9 cellular contexts compared by ENCODE assay signal in the genomic region with DNA sequence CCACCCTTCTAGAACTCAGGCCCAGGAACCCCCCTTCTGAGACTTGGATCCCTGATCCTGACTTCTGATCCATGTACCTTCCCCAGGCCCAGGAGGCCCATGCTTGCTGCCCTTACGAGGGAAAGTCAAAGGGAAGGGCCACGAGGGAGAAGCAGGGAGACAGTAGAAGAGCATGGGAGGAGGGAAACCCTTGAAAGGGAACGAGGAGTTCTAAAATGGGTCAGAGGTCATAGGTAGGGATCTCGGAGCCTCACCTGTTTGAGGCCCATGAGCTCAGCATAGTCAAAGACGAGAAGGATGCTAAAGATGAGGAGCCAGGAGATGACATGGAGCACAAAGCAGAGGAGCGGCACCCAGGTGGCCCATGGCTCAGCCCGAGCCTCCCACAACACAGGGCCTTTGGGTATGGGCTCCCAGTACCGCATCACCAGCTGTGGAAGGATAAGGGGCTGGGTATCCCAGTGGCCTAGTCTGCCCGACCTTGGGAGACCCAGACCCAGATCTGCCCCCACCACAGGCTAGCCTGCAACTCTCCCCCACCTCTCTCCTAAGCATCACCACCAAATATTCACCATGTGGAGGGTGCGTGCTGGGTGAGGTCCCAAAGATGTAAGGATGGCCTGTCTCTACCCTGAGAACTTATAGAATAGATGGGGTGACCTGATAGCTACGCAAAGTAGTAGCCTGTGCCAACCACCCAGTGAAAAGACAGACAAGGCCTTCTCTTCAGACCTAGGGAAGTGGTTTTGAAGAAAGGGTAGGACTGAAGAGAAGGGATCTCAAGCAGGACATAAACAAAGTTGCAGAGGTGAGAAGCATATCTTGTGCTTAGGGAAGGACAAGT. TPM values are rescaled to one million over a fixed set of nuclear protein-coding genes. Genes with fewer than 3 reads are reported as not detected.
A peak's percentile ranks its signal among the peaks of the same experiment; 100 is the strongest.
DNase-seq lines count a peak whose midpoint lies in the region; ATAC-seq, FAIRE-seq and TF ChIP-seq lines count a peak whose summit lies in the region.
"Had no signal": no experiment of that assay in that cellular context is flagged by ENCODE, and none has a peak within 500 bp of the region (broad histone marks: within the 10 kb centered on the region; RNA-seq: fewer than 3 reads in every experiment).

No MANE protein-coding gene starts in this region.

- H3K27me3 ChIP-seq in PC-9 (ENCODE audit: insufficient read depth, low read depth) (no peaks in the 10 kb centered on the region), esophagus squamous epithelium (no peaks in the 10 kb centered on the region), gastrocnemius medialis (peaks cover 0 to 2% (median 0%) of the 10 kb centered on the region in 3 donors)

- no peaks in the 10 kb centered on the region for H3K36me3 ChIP-seq in PC-9 (ENCODE audit: low read depth)
- H3K36me3 ChIP-seq in esophagus squamous epithelium: no peaks in the 10 kb centered on the region
- H3K36me3 ChIP-seq in gastrocnemius medialis: peaks cover 0 to 4% of the 10 kb centered on the region in 2 donors

- H3K27ac ChIP-seq in PC-9 (no peak overlapping the region), esophagus squamous epithelium (peak overlapping the region; percentile 96 to 99 (median 98)), gastrocnemius medialis (peak overlapping the region; percentile 93 to 99 (median 97))

- 0 out of 2 replicates have a peak overlapping the region, but pooled peaks have one; percentile 93 for H3K4me2 ChIP-seq in PC-9

- TF ChIP-seq POLR2A in GM12891 (IDR thresholded peaks at IDR 0.05; ENCODE audit: low read depth, low read length) (no peak), esophagus squamous epithelium (IDR thresholded peaks at IDR 0.05) (no peak), gastrocnemius medialis (IDR thresholded peaks at IDR 0.05) (no peak)

- DNase-seq in GM12891 (ENCODE audit: insufficient read length, low spot score) (no peak), PC-9 (no peak), esophagus squamous epithelium (lab: John Stamatoyannopoulos, UW) (no peak), gastrocnemius medialis (no peak), AG20443 (ENCODE audit: low spot score) (no peak)
- DNase-seq in central memory CD4-positive, alpha-beta T cell: no peak
- DNase-seq: SW 1271 had no signal

- BruUV-seq in PC-9 (replicated peaks; lab: Mats Ljungman, UMichigan): no TSS peak

- no peaks in the 10 kb centered on the region for H3K9me2 ChIP-seq in PC-9 (ENCODE audit: insufficient read depth)

- H3K9me3 ChIP-seq in PC-9 (ENCODE audit: insufficient read depth, low read depth) (no peaks in the 10 kb centered on the region), esophagus squamous epithelium (no peaks in the 10 kb centered on the region), gastrocnemius medialis (no peaks in the 10 kb centered on the region)

- peaks cover 18% of the 10 kb centered on the region; the same call in 1 of the 2 replicates for H3F3A ChIP-seq in PC-9 (ENCODE audit: insufficient read depth, low read depth)

- peaks cover 41% of the 10 kb centered on the region for H3K4me1 ChIP-seq in PC-9 (replicated peaks; ENCODE audit: insufficient read depth)
- H3K4me1 ChIP-seq in esophagus squamous epithelium: peaks cover 41 to 67% (median 44%) of the 10 kb centered on the region in 3 donors
- H3K4me1 ChIP-seq in gastrocnemius medialis: peaks cover 34 to 40% of the 10 kb centered on the region in 2 donors

- no peak overlapping the region for H2AFZ ChIP-seq in PC-9

- WGBS in esophagus squamous epithelium, 2 donors: 63 to 82% methylated on average over 6 to 8 of the region's 11 CpGs

- in situ Hi-C loops in gastrocnemius medialis (cut with MboI; ENCODE audit: low sequenced_read_pairs in 4 of 4): loop anchor here in 1 of 4 donors (10.0 kb wide), 1 partner anchor 136 kb away; no protein-coding TSS in a partner anchor

- no peaks in the 10 kb centered on the region for H4K20me1 ChIP-seq in PC-9 (ENCODE audit: insufficient read depth)

- CTCF ChIA-PET in PC-9 (lab: Charles Lee): interaction anchor here (0.7 kb wide), 1 partner anchor 27 kb away, joined by 3 read pairs; the partner anchor contains the start of gene MDC1

- POLR2A ChIA-PET in PC-9 (lab: Charles Lee; ENCODE audit: unreplicated experiment): no interaction called here

- TF ChIP-seq CTCF in PC-9 (conservative IDR thresholded peaks at IDR 0.05): no peak
- TF ChIP-seq CTCF in esophagus squamous epithelium (IDR thresholded peaks at IDR 0.05): no peak
- TF ChIP-seq CTCF in gastrocnemius medialis (IDR thresholded peaks at IDR 0.05 in 4 of 5, conservative IDR thresholded peaks at IDR 0.05 in 1 of 5): no peak

- H3K4me3 ChIP-seq in PC-9 (no peak overlapping the region), esophagus squamous epithelium (peak overlapping the region in 1 of 4 donors; percentile 86), gastrocnemius medialis (no peak overlapping the region)

- ATAC-seq in gastrocnemius medialis (no peak), GM18498 (IDR thresholded peaks at IDR 0.05; ENCODE audit: unreplicated experiment) (no peak), HG02623 (IDR thresholded peaks at IDR 0.05; ENCODE audit: unreplicated experiment) (no peak)

- intact Hi-C loops in PC-9 (cut with micrococcal nuclease; ENCODE audit: unreplicated experiment): no loop called here
- intact Hi-C loops in esophagus squamous epithelium (cut with DNase I): loop anchor here (10.0 kb wide), 1 partner anchor 196 kb away; the partner anchor contains the start of gene DDR1
- intact Hi-C loops in gastrocnemius medialis (cut with DNase I; ENCODE audit: low total_unique reads): loop anchor here (5.0 kb wide), 2 partner anchors 193 to 508 kb away; partner anchors contain the start of gene DDR1

- peak; percentile 28 for FAIRE-seq in GM12891 (lab: Jason Lieb, UNC)

- H3K79me2 ChIP-seq in PC-9 (ENCODE audit: low read depth): peaks cover 33% of the 10 kb centered on the region

TF ChIP-seq in GM12891, 5 proteins besides CTCF, POLR2A, EP300 and RAD21:
- TF ChIP-seq POLR2AphosphoS5 (IDR thresholded peaks at IDR 0.05; ENCODE audit: low read depth, low read length) (no peak), PAX5 (IDR thresholded peaks at IDR 0.05; ENCODE audit: insufficient read depth, low read length, severe bottlenecking) (no peak), TAF1 (IDR thresholded peaks at IDR 0.05; ENCODE audit: low read depth, low read length) (no peak), POU2F2 (IDR thresholded peaks at IDR 0.05; ENCODE audit: low read depth, low read length) (no peak), SPI1 (IDR thresholded peaks at IDR 0.05; ENCODE audit: low read depth, low read length) (no peak)

RNA-seq across cellular contexts. Expression of gene NRM, which starts 1.5 kb away (rescaled TPM):
- polyA plus RNA-seq in GM12891 (2012; ENCODE audit: low read depth, missing spikeins): 27.2 TPM
- total RNA-seq in PC-9 (2021) (25.8 and 38.3 TPM in 2 replicates), esophagus squamous epithelium (1 to 10 TPM; 3.8 to 7.4 (median 6.7) TPM), gastrocnemius medialis (1 to 10 TPM in 3 of 4 donors, under 1 TPM in 1; 0.32 to 2.0 (median 1.4) TPM)

RNA-seq across cellular contexts. Expression of gene PPP1R18, which starts 2.8 kb away (rescaled TPM):
- 58.9 TPM for polyA plus RNA-seq in GM12891 (2012; ENCODE audit: low read depth, missing spikeins)
- 56.2 and 68.6 TPM in 2 replicates for total RNA-seq in PC-9 (2021)
- 10 to 100 TPM in 3 of 4 donors, 1 to 10 TPM in 1; 9.8 to 22.2 (median 17.4) TPM for total RNA-seq in esophagus squamous epithelium
- 10 to 100 TPM in 3 of 4 donors, 1 to 10 TPM in 1; 4.4 to 16.9 (median 12.4) TPM for total RNA-seq in gastrocnemius medialis

RNA-seq across cellular contexts. Expression of gene DHX16, which starts 16.4 kb away (rescaled TPM):
- 25.6 TPM for polyA plus RNA-seq in GM12891 (2012; ENCODE audit: low read depth, missing spikeins)
- 42.1 and 43.5 TPM in 2 replicates for total RNA-seq in PC-9 (2021)
- 10 to 100 TPM; 11.4 to 26.6 (median 24.4) TPM for total RNA-seq in esophagus squamous epithelium
- total RNA-seq in gastrocnemius medialis: 10 to 100 TPM; 39.1 to 74.8 (median 49.4) TPM

RNA-seq across cellular contexts. Expression of gene MDC1, which starts 27.8 kb away (rescaled TPM):
- 31.0 TPM for polyA plus RNA-seq in GM12891 (2012; ENCODE audit: low read depth, missing spikeins)
- total RNA-seq in PC-9 (2021) (72.9 and 81.6 TPM in 2 replicates), esophagus squamous epithelium (1 to 10 TPM; 2.4 to 7.4 (median 7.0) TPM), gastrocnemius medialis (1 to 10 TPM; 3.6 to 8.9 (median 6.2) TPM)

RNA-seq across cellular contexts. Expression of gene TUBB, which starts 30.9 kb away (rescaled TPM):
- 1,137 TPM for polyA plus RNA-seq in GM12891 (2012; ENCODE audit: low read depth, missing spikeins)
- total RNA-seq in PC-9 (2021) (697 and 901 TPM in 2 replicates), esophagus squamous epithelium (100 to 1,000 TPM; 151 to 351 (median 255) TPM), gastrocnemius medialis (100 to 1,000 TPM in 3 of 4 donors, 10 to 100 TPM in 1; 79.7 to 294 (median 193) TPM)
